Comparison of ENCODE assay signal across 14 cellular contexts in genomic region chr1:196393742-196394141, GRCh38.
A peak's percentile ranks its signal among the peaks of the same experiment; 100 is the strongest.
DNase-seq lines count a peak whose midpoint lies in the region; ATAC-seq and TF ChIP-seq lines count a peak whose summit lies in the region.
"Had no signal": no experiment of that assay in that cellular context is flagged by ENCODE, and none has a peak within 500 bp of the region (broad histone marks: within the 10 kb centered on the region; RNA-seq: fewer than 3 reads in every experiment).

No MANE protein-coding gene starts in this region.

- TF ChIP-seq CTCF in right atrium auricular region (IDR thresholded peaks at IDR 0.05) (no peak), left ventricle myocardium inferior (IDR thresholded peaks at IDR 0.05; ENCODE audit: borderline replicate concordance) (no peak), tibial artery (IDR thresholded peaks at IDR 0.05) (no peak)

- intact Hi-C loops in left ventricle myocardium inferior (cut with micrococcal nuclease) (no loop called here), tibial artery (cut with DNase I; ENCODE audit: low total_unique reads) (no loop called here)

- H3K4me1 ChIP-seq in right atrium auricular region, result no peaks in the 10 kb centered on the region
- no peaks in the 10 kb centered on the region for H3K4me1 ChIP-seq in left ventricle myocardium inferior
- peaks cover 0 to 11% (median 0%) of the 10 kb centered on the region in 4 donors for H3K4me1 ChIP-seq in tibial artery
- H3K4me1 ChIP-seq: parathyroid adenoma had no signal

- no peak overlapping the region for H3K27ac ChIP-seq in right atrium auricular region
- no peak overlapping the region for H3K27ac ChIP-seq in left ventricle myocardium inferior (replicated peaks)
- no peak overlapping the region for H3K27ac ChIP-seq in tibial artery
- H3K27ac ChIP-seq: parathyroid adenoma had no signal

- ATAC-seq in HG03045 (IDR thresholded peaks at IDR 0.05; ENCODE audit: unreplicated experiment) (no peak), GM21381 (IDR thresholded peaks at IDR 0.05; ENCODE audit: unreplicated experiment) (no peak)

- H3K4me3 ChIP-seq in right atrium auricular region (no peak overlapping the region), left ventricle myocardium inferior (no peak overlapping the region), tibial artery (no peak overlapping the region)
- H3K4me3 ChIP-seq: lung had no signal

- H3K27me3 ChIP-seq in right atrium auricular region (no peaks in the 10 kb centered on the region), left ventricle myocardium inferior (ENCODE audit: low read depth) (no peaks in the 10 kb centered on the region), tibial artery (no peaks in the 10 kb centered on the region)

- H3K9me3 ChIP-seq in right atrium auricular region, result no peaks in the 10 kb centered on the region
- H3K9me3 ChIP-seq in left ventricle myocardium inferior (replicated peaks), result no peaks in the 10 kb centered on the region
- no peaks in the 10 kb centered on the region for H3K9me3 ChIP-seq in tibial artery

- H3K36me3 ChIP-seq in right atrium auricular region (no peaks in the 10 kb centered on the region), left ventricle myocardium inferior (no peaks in the 10 kb centered on the region), tibial artery (no peaks in the 10 kb centered on the region)

- DNase-seq in right atrium auricular region (ENCODE audit: low spot score) (peak; percentile 73), left ventricle myocardium inferior (no peak), amniotic epithelial cell (ENCODE audit: low read depth) (peak; percentile 47), inferior parietal cortex (ENCODE audit: extremely low spot score) (peak; percentile 48), tibial artery (peak; percentile 63 to 69)
- no peak for DNase-seq in activated effector memory CD4-positive, alpha-beta T cell treated with anti-CD3 and anti-CD28 coated beads, Interleukin-2, amount 50 U/mL, for 16 hours
- DNase-seq: activated T-cell treated with anti-CD3 and anti-CD28 coated beads, Interleukin-2, amount 50 U/mL, for 24 hours; foreskin melanocyte; NCI-H69; SIG-M5 had no signal

Comparison
In these comparisons a context has a peak if more than half of its experiments do, and no peak if none do; other contexts are left out.
1. DNase-seq: peak in right atrium auricular region (single experiment), amniotic epithelial cell (single experiment), inferior parietal cortex (single experiment) and tibial artery (2 of 2); none in left ventricle myocardium inferior (single experiment) and activated effector memory CD4-positive, alpha-beta T cell treated with anti-CD3 and anti-CD28 coated beads, Interleukin-2, amount 50 U/mL, for 16 hours (single experiment).